In the genomic region with DNA sequence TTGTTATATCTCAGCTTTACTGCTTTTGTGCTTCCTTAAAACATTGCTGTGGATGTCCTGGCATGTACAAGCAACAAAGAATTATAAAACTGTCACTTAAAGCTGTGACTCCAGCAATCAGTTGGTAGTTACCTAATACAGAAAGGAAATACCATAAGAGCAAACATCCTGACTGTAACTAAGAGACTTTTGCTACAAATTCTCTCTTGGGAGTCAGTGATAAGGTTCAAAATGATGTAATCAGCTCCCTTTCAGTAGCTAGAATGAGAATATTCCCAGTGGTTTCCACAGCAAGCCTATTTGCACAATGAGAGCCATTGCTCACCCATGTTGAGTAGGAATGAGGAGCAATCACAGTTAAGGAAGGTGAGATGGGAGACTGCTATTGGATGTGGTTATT, we compare ENCODE assay signal across 11 cellular contexts. TPM values are rescaled to one million over a fixed set of nuclear protein-coding genes. Genes with fewer than 3 reads are reported as not detected.
"Had no signal": no experiment of that assay in that cellular context is flagged by ENCODE, and none has a peak within 500 bp of the region (broad histone marks: within the 10 kb centered on the region; RNA-seq: fewer than 3 reads in every experiment).

No MANE protein-coding gene starts in this region.

- H3K9me3 ChIP-seq: HAP-1 had no signal

- H3K36me3 ChIP-seq: HAP-1 had no signal

- H3K4me1 ChIP-seq: HAP-1 had no signal

- DNase-seq: GM23248, GOT3, H7, KBM-7 had no signal

- ATAC-seq: HCT116, HepG2 had no signal

- FAIRE-seq: HepG2 had no signal

- H3K4me3 ChIP-seq: GM23248, HAP-1 had no signal

- H3K27ac ChIP-seq: GM23248, HL-60 had no signal

RNA-seq across cellular contexts. Expression of a gene that starts 7.6 kb away (rescaled TPM):
- total RNA-seq: GM23248, H4, H7, HepG2, HT1080 had no signal
- polyA plus RNA-seq: GM23248, HepG2, IgD-negative memory B cell had no signal

RNA-seq across cellular contexts. Expression of a gene that starts 22.4 kb away (rescaled TPM):
- total RNA-seq: GM23248, H4, H7, HT1080 had no signal
- polyA plus RNA-seq: GM23248, IgD-negative memory B cell had no signal

RNA-seq across cellular contexts. Expression of a gene that starts 52.6 kb away (rescaled TPM):
- total RNA-seq: GM23248, H4, H7, HepG2, HT1080 had no signal
- polyA plus RNA-seq: GM23248, HepG2, IgD-negative memory B cell had no signal
